8 cellular contexts compared by ENCODE assay signal in the genomic region with DNA sequence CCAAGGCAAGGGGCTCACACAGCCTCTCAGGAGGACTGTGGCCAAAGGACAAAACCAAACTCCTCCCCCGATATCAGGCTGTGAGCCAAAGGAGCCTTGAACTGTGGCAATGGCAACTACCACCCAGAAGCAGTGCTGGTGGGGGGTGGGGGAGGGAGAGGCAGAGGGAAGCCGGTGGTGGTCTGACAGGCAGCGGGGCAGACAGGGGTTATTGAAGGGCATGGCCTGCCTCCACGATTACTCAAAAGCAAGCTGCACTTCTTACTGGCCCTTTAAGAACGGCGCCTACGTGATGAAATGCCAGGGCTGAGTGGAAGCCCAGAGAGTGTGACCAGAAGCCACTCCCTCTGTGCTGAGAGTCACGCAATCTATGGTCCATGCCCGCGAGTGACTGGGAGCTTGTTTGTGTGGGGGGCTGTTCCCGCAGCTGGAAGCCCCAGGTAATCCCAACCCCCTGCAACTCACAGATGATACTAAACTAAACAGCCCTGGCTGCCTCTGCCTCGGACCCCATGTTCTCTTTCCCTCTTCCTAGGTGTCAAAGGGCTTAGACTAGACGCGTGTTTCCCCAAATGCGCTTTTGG.
DNase-seq lines count a peak whose midpoint lies in the region; ATAC-seq and TF ChIP-seq lines count a peak whose summit lies in the region.

No MANE protein-coding gene starts in this region.

- H3K4me1 ChIP-seq in iPS-18a (ENCODE audit: control insufficient read depth, low read depth, low read length) (no peaks in the 10 kb centered on the region), MM.1S (ENCODE audit: low read length) (no peaks in the 10 kb centered on the region)

- TF ChIP-seq CTCF in GM13976 (IDR thresholded peaks at IDR 0.05; ENCODE audit: borderline replicate concordance, control extremely low read depth, extremely low read depth, insufficient read depth, missing control alignments) (no peak), MM.1S (IDR thresholded peaks at IDR 0.05; ENCODE audit: low read length) (no peak)

- H3K27me3 ChIP-seq in iPS-18a (ENCODE audit: control insufficient read depth, insufficient read depth, low read length) (no peaks in the 10 kb centered on the region), MM.1S (replicated peaks; ENCODE audit: insufficient read depth, low read length) (no peaks in the 10 kb centered on the region)

- peak; percentile 53 for DNase-seq in GM13976 (ENCODE audit: low spot score)
- peak; percentile 27 for DNase-seq in SK-N-DZ (ENCODE audit: low spot score)
- peak; percentile 65 for DNase-seq in ureter (ENCODE audit: low spot score)
- DNase-seq in MM.1S: no peak
- DNase-seq in OCI-M2 (lab: John Stamatoyannopoulos, UW; ENCODE audit: unreplicated experiment): no peak
- no peak for DNase-seq in HT-29 (ENCODE audit: low spot score)

- in situ Hi-C loops in GM13976 (cut with MboI; ENCODE audit: low sequenced_read_pairs, unreplicated experiment): no loop called here

- H3K36me3 ChIP-seq in iPS-18a (ENCODE audit: control insufficient read depth, low read depth, low read length): no peaks in the 10 kb centered on the region
- no peaks in the 10 kb centered on the region for H3K36me3 ChIP-seq in MM.1S (replicated peaks; ENCODE audit: insufficient read depth, low read length)

- H3K9me2 ChIP-seq in MM.1S (replicated peaks; ENCODE audit: insufficient read depth, low read length): no peaks in the 10 kb centered on the region

- H3K79me2 ChIP-seq in MM.1S (ENCODE audit: low read length): no peaks in the 10 kb centered on the region

- H3K4me2 ChIP-seq in MM.1S (ENCODE audit: low read depth, low read length): no peak overlapping the region

- ATAC-seq in HG02870 (IDR thresholded peaks at IDR 0.05; ENCODE audit: unreplicated experiment): peak; percentile 52

- H4K20me1 ChIP-seq in MM.1S (ENCODE audit: insufficient read depth, low read length): no peaks in the 10 kb centered on the region

- H3K4me3 ChIP-seq in iPS-18a (ENCODE audit: low read length) (peak overlapping the region; percentile 44), MM.1S (ENCODE audit: low read length) (no peak overlapping the region)

- no peak overlapping the region for H3K9ac ChIP-seq in iPS-18a (ENCODE audit: low read length)
- no peak overlapping the region for H3K9ac ChIP-seq in MM.1S (ENCODE audit: low read length)

- H3K27ac ChIP-seq in iPS-18a (ENCODE audit: low read length) (no peak overlapping the region), MM.1S (ENCODE audit: low read length) (no peak overlapping the region)

- no peaks in the 10 kb centered on the region for H3K9me3 ChIP-seq in iPS-18a (ENCODE audit: control insufficient read depth, low read depth, low read length)
- no peaks in the 10 kb centered on the region for H3K9me3 ChIP-seq in MM.1S (replicated peaks; ENCODE audit: insufficient read depth, low read length)

- no peaks in the 10 kb centered on the region for H3F3A ChIP-seq in MM.1S (ENCODE audit: insufficient read depth, low read length)

- H2AFZ ChIP-seq in MM.1S (ENCODE audit: low read length): no peak overlapping the region

Comparison
In these comparisons a context has a peak if more than half of its experiments do, and no peak if none do; other contexts are left out.
1. DNase-seq: peak in GM13976 (single experiment), SK-N-DZ (single experiment) and ureter (single experiment); none in MM.1S (single experiment), OCI-M2 (single experiment) and HT-29 (single experiment).